In the genomic region with DNA sequence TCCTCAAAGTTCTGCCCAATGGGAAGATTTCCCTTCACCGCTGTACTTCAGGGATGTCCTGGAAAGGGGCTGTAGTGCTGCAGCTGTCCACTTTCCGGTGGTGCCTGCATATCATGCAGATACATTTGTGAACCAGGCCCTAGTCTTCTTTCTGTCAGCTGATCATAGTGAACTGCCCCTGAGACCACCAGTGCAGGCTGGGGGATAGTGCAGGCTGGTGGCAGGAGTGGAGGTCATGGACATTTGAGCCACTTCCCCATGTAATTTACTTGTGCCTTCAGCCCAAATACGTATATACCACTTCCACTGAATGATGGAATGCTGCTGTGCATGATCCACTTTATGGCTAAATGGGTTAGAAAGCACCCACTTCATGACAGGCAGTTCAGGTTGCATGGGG, we compare ENCODE assay signal across 25 cellular contexts.
"Had no signal": no experiment of that assay in that cellular context is flagged by ENCODE, and none has a peak within 500 bp of the region (broad histone marks: within the 10 kb centered on the region; RNA-seq: fewer than 3 reads in every experiment).

No MANE protein-coding gene starts in this region.

- H3K4me3 Mint-ChIP-seq: dendritic cell treated with granulocyte-macrophage colony-stimulating factor and Interleukin-4, amounts not matched to agents 40 ng/mL and 50 ng/mL, for 4 days; effector memory CD8-positive, alpha-beta T cell; endodermal cell; immature natural killer cell; mesothelial cell of epicardium had no signal

- H3K27ac Mint-ChIP-seq: dendritic cell treated with granulocyte-macrophage colony-stimulating factor and Interleukin-4, amounts not matched to agents 40 ng/mL and 50 ng/mL, for 4 days; effector memory CD8-positive, alpha-beta T cell; endodermal cell; immature natural killer cell; mesothelial cell of epicardium had no signal

- H3K27me3 ChIP-seq: colonic mucosa had no signal

- H3K27ac ChIP-seq: colonic mucosa, epithelial cell of prostate, foreskin keratinocyte, gastroesophageal sphincter, heart left ventricle, hepatocyte, left lung, lower lobe of right lung had no signal

- H3K4me1 ChIP-seq: colonic mucosa, foreskin keratinocyte, gastroesophageal sphincter, heart left ventricle, left lung, lower lobe of right lung had no signal

- DNase-seq: colonic mucosa; cortex of kidney; effector CD8-positive, alpha-beta T cell; effector memory CD8-positive, alpha-beta T cell; endodermal cell; erythroblast; foreskin keratinocyte; heart left ventricle; hypothalamus; immature natural killer cell; islet precursor cell; kidney; kidney glomerular epithelial cell; left colon; left lung; left ventricle myocardium superior; lower lobe of right lung; mesenchymal stem cell; mucosa of descending colon had no signal

- H3K9me3 ChIP-seq: colonic mucosa, left lung, lower lobe of right lung, mucosa of descending colon had no signal

- H3K36me3 ChIP-seq: colonic mucosa, gastroesophageal sphincter, heart left ventricle, left lung, lower lobe of right lung had no signal

- ATAC-seq: effector memory CD8-positive, alpha-beta T cell; esophagus mucosa; foreskin keratinocyte; gastroesophageal sphincter; heart left ventricle; left colon; left lung; left ventricle myocardium superior; lower lobe of right lung; mucosa of descending colon had no signal

- H3K4me1 Mint-ChIP-seq: immature natural killer cell, mesothelial cell of epicardium had no signal

- H3K4me3 ChIP-seq: colonic mucosa, gastroesophageal sphincter, heart left ventricle, hepatocyte, left lung, lower lobe of right lung, mucosa of descending colon had no signal

- H3K36me3 Mint-ChIP-seq: immature natural killer cell, mesothelial cell of epicardium had no signal
